ENCODE assay signal across 1 cellular context in the genomic region with DNA sequence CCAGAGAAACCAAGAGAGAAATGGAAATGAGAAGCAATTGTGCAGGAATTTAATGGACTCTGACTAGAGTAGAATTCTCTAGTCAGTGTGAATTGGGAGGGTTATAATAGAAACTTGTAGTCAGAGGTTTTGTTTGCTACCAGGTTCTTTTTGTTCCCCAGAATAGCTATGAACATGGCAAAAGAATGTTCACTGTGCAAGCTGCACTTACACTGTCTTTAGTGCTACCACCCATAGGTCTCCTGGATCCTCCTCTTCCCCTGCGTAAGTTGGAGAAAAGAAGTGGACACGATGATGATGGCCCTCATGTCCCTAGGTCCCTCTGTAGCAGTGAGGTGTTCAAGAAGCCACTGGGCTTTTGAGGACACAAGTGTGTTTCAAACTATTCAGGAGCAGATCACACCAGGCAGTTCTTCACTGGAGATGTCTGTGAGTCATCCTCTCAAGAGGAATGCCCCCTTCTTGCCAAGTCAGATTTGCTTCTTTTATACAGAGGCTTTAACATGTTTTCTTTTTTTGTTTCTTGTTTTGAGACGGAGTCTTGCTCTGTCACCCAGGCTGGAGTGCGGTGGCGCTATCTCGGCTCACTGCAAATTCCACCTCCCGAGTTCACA.
TF ChIP-seq lines count a peak whose summit lies in the region.

No MANE protein-coding gene starts in this region.

TF ChIP-seq in K562, 482 proteins besides CTCF, POLR2A, EP300 and RAD21:
- TF ChIP-seq SRF (CRISPR knock-in tag; IDR thresholded peaks at IDR 0.05) (no peak), NFE2 (IDR thresholded peaks at IDR 0.05; ENCODE audit: low read depth) (no peak), PHB2 (IDR thresholded peaks at IDR 0.05; ENCODE audit: low read depth) (no peak)
- TF ChIP-seq, protein P1, sequence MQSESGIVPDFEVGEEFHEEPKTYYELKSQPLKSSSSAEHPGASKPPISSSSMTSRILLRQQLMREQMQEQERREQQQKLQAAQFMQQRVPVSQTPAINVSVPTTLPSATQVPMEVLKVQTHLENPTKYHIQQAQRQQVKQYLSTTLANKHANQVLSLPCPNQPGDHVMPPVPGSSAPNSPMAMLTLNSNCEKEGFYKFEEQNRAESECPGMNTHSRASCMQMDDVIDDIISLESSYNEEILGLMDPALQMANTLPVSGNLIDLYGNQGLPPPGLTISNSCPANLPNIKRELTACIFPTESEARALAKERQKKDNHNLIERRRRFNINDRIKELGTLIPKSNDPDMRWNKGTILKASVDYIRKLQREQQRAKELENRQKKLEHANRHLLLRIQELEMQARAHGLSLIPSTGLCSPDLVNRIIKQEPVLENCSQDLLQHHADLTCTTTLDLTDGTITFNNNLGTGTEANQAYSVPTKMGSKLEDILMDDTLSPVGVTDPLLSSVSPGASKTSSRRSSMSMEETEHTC (IDR thresholded peaks at IDR 0.05), result no peak
